Comparison of ENCODE assay signal across 2 cellular contexts in the genomic region with DNA sequence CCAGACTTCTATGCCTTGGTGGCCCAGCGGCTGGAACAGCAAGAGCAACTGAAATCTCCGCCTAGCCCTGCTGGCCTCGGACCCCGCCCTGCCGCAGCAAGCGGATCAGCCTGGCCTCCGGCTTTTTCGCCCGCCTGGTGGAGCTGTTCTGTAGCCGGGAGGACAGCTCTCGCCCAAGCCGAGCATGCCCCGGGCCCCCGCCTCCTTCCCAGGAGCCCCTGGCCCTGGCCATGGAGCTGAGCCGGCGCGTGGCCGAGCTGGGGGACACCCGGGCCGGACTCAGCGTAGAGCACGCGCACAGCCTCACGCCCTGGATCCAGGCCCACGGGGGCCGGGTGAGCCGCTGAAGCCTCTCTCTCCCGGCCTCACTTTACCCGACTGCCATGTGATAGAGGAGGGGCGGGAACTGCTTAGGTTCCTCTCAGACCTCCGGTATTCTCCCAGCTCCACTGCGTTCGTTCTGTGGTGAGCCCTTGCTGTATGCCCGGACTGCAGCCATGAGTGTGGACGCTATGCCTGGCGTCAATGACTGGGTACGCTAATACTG.
TF ChIP-seq lines count a peak whose summit lies in the region.

No MANE protein-coding gene starts in this region.

TF ChIP-seq in H1, 55 proteins besides CTCF, POLR2A, EP300 and RAD21:
- TF ChIP-seq CBX8 (IDR thresholded peaks at IDR 0.05; ENCODE audit: borderline replicate concordance, low read depth, low read length) (no peak), SP2 (IDR thresholded peaks at IDR 0.05; ENCODE audit: low read length) (no peak), EZH2 (IDR thresholded peaks at IDR 0.05; ENCODE audit: low read depth, low read length, severe bottlenecking) (no peak), TAF7 (optimal IDR thresholded peaks at IDR 0.05; ENCODE audit: borderline replicate concordance, low read depth, low read length) (no peak), CHD1 (IDR thresholded peaks at IDR 0.05; ENCODE audit: low read depth, low read length) (no peak), HDAC2 (IDR thresholded peaks at IDR 0.05; ENCODE audit: borderline replicate concordance in 1 of 2, low read depth in 2 of 2, low read length in 2 of 2) (no peak), KDM5A (IDR thresholded peaks at IDR 0.05; ENCODE audit: low read length) (no peak), NANOG (IDR thresholded peaks at IDR 0.05; ENCODE audit: insufficient read depth, low read depth, low read length, poor library complexity, severe bottlenecking) (no peak), GTF2F1 (IDR thresholded peaks at IDR 0.05; ENCODE audit: borderline replicate concordance, low read depth, low read length) (no peak), SUZ12 (IDR thresholded peaks at IDR 0.05; ENCODE audit: low read length) (no peak), SIX5 (IDR thresholded peaks at IDR 0.05; ENCODE audit: low read depth, low read length) (no peak), CTBP2 (IDR thresholded peaks at IDR 0.05; ENCODE audit: borderline replicate concordance, insufficient read depth, insufficient read length, low read length) (no peak), YY1 (IDR thresholded peaks at IDR 0.05; ENCODE audit: low read depth, low read length) (no peak), CREB1 (IDR thresholded peaks at IDR 0.05) (no peak)
- TF ChIP-seq, protein P1, sequence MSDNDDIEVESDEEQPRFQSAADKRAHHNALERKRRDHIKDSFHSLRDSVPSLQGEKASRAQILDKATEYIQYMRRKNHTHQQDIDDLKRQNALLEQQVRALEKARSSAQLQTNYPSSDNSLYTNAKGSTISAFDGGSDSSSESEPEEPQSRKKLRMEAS (IDR thresholded peaks at IDR 0.05) = peak; percentile 90
- TF ChIP-seq, protein P2, sequence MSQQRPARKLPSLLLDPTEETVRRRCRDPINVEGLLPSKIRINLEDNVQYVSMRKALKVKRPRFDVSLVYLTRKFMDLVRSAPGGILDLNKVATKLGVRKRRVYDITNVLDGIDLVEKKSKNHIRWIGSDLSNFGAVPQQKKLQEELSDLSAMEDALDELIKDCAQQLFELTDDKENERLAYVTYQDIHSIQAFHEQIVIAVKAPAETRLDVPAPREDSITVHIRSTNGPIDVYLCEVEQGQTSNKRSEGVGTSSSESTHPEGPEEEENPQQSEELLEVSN (IDR thresholded peaks at IDR 0.05) = peak; percentile 90
TF ChIP-seq in H1: peak in this region for 2.

TF ChIP-seq in SK-N-SH treated with all-trans-retinoic acid at 6 μM for 48 hours, 23 proteins besides CTCF, POLR2A, EP300 and RAD21 (continued from another document):
- no peak for TF ChIP-seq CSDC2 (CRISPR knock-in tag; IDR thresholded peaks at IDR 0.05)
- TF ChIP-seq, protein P3, sequence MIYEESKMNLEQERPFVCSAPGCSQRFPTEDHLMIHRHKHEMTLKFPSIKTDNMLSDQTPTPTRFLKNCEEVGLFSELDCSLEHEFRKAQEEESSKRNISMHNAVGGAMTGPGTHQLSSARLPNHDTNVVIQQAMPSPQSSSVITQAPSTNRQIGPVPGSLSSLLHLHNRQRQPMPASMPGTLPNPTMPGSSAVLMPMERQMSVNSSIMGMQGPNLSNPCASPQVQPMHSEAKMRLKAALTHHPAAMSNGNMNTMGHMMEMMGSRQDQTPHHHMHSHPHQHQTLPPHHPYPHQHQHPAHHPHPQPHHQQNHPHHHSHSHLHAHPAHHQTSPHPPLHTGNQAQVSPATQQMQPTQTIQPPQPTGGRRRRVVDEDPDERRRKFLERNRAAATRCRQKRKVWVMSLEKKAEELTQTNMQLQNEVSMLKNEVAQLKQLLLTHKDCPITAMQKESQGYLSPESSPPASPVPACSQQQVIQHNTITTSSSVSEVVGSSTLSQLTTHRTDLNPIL (CRISPR knock-in tag; IDR thresholded peaks at IDR 0.05; ENCODE audit: low read depth) = no peak
- TF ChIP-seq ZNF565 (CRISPR knock-in tag; conservative IDR thresholded peaks at IDR 0.05; ENCODE audit: low read depth) = no peak
- TF ChIP-seq SNAI2 (CRISPR knock-in tag; IDR thresholded peaks at IDR 0.05) = no peak
- no peak for TF ChIP-seq ARNTL (CRISPR knock-in tag; IDR thresholded peaks at IDR 0.05; ENCODE audit: borderline replicate concordance, low read depth)
TF ChIP-seq in SK-N-SH treated with all-trans-retinoic acid at 6 μM for 48 hours: peak in this region for 0.
